22 cellular contexts compared by ENCODE assay signal in genomic region chr10:52635651-52636050, GRCh38.
"Had no signal": no experiment of that assay in that cellular context is flagged by ENCODE, and none has a peak within 500 bp of the region (broad histone marks: within the 10 kb centered on the region; RNA-seq: fewer than 3 reads in every experiment).

No MANE protein-coding gene starts in this region.

- H3K4me2 ChIP-seq: hepatocyte had no signal

- H3K4me3 ChIP-seq: hepatocyte, left ventricle myocardium inferior, lung, ovary, right atrium auricular region, right lobe of liver, skin epidermis, suprapubic skin, thoracic aorta, tibial artery, upper lobe of right lung had no signal

- FAIRE-seq: urothelium cell line had no signal

- ATAC-seq: naive thymus-derived CD4-positive, alpha-beta T cell; natural killer cell treated with Interleukin-12 subunit alpha and Interleukin-12 subunit beta and Interleukin-15 and Interleukin-18, amount 100 ng/mL, for 72 hours; right lobe of liver; stimulated activated effector memory CD8-positive, alpha-beta T cell treated with anti-CD3 and anti-CD28 coated beads, Interleukin-12 subunit alpha, Interleukin-12 subunit beta, amount 100 ng/mL, for 72 hours; upper lobe of right lung had no signal

- H3K27me3 ChIP-seq: hepatocyte, ovary, right atrium auricular region, right lobe of liver, suprapubic skin, tibial artery, upper lobe of right lung had no signal

- H3K27ac ChIP-seq: hepatocyte, left ventricle myocardium inferior, ovary, right atrium auricular region, right lobe of liver, skin epidermis, suprapubic skin, thoracic aorta, tibial artery, upper lobe of right lung had no signal

- H3K4me1 ChIP-seq: left ventricle myocardium inferior, right atrium auricular region, right lobe of liver, suprapubic skin, tibial artery, upper lobe of right lung had no signal

- H3K79me2 ChIP-seq: hepatocyte had no signal

- DNase-seq: islet precursor cell; left ventricle myocardium inferior; mesendoderm; naive thymus-derived CD4-positive, alpha-beta T cell; ovary; right lobe of liver; stimulated activated CD4-positive, alpha-beta T cell treated with anti-CD3 and anti-CD28 coated beads, Interleukin-12 subunit alpha, Interleukin-12 subunit beta, amount 100 ng/mL, for 4 hours; stimulated activated CD4-positive, alpha-beta T cell treated with anti-CD3 and anti-CD28 coated beads, Interleukin-15, amount 100 ng/mL, for 24 hours; stimulated activated CD4-positive, alpha-beta T cell treated with anti-CD3 and anti-CD28 coated beads, Interleukin-4, amount 100 ng/mL, for 24 hours; stimulated activated naive CD4-positive, alpha-beta T cell; tibial artery; trophoblast cell; upper lobe of right lung had no signal

- H3K36me3 ChIP-seq: left ventricle myocardium inferior, ovary, right atrium auricular region, right lobe of liver, suprapubic skin, thoracic aorta, tibial artery, upper lobe of right lung had no signal

- H2AFZ ChIP-seq: hepatocyte had no signal

- H3K9me3 ChIP-seq: ovary, right atrium auricular region, right lobe of liver, suprapubic skin, thoracic aorta, tibial artery, upper lobe of right lung had no signal
